1 cellular context compared by ENCODE assay signal in the genomic region with DNA sequence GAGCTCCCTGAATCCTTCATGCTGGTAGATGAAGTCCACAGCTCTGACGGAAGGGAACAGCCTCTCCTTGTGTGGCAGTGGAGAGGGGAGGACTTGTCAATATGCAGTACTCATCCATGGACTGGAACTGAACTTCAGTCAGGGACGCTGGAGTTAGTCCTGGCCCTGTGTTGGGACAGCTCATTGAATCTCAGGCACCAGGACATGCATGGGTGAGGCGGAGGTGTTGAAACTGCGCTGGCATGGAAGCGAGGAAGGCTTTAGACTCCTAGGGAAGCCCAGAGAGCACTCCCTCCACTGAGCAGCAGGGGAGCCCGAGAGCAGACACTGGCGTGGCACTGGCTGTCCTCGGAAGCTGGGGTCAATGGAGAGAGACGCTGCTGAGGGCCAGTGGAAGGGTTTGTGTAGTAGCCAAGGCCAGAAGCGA.
TF ChIP-seq lines count a peak whose summit lies in the region.

No MANE protein-coding gene starts in this region.

TF ChIP-seq in HepG2, 621 proteins besides CTCF, POLR2A, EP300 and RAD21 (continued from another document):
- TF ChIP-seq, protein P1, sequence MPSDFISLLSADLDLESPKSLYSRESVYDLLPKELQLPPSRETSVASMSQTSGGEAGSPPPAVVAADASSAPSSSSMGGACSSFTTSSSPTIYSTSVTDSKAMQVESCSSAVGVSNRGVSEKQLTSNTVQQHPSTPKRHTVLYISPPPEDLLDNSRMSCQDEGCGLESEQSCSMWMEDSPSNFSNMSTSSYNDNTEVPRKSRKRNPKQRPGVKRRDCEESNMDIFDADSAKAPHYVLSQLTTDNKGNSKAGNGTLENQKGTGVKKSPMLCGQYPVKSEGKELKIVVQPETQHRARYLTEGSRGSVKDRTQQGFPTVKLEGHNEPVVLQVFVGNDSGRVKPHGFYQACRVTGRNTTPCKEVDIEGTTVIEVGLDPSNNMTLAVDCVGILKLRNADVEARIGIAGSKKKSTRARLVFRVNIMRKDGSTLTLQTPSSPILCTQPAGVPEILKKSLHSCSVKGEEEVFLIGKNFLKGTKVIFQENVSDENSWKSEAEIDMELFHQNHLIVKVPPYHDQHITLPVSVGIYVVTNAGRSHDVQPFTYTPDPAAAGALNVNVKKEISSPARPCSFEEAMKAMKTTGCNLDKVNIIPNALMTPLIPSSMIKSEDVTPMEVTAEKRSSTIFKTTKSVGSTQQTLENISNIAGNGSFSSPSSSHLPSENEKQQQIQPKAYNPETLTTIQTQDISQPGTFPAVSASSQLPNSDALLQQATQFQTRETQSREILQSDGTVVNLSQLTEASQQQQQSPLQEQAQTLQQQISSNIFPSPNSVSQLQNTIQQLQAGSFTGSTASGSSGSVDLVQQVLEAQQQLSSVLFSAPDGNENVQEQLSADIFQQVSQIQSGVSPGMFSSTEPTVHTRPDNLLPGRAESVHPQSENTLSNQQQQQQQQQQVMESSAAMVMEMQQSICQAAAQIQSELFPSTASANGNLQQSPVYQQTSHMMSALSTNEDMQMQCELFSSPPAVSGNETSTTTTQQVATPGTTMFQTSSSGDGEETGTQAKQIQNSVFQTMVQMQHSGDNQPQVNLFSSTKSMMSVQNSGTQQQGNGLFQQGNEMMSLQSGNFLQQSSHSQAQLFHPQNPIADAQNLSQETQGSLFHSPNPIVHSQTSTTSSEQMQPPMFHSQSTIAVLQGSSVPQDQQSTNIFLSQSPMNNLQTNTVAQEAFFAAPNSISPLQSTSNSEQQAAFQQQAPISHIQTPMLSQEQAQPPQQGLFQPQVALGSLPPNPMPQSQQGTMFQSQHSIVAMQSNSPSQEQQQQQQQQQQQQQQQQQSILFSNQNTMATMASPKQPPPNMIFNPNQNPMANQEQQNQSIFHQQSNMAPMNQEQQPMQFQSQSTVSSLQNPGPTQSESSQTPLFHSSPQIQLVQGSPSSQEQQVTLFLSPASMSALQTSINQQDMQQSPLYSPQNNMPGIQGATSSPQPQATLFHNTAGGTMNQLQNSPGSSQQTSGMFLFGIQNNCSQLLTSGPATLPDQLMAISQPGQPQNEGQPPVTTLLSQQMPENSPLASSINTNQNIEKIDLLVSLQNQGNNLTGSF (CRISPR knock-in tag; IDR thresholded peaks at IDR 0.05) = no peak
- TF ChIP-seq ZNF790 (CRISPR knock-in tag; IDR thresholded peaks at IDR 0.05; ENCODE audit: borderline replicate concordance) = no peak
- TF ChIP-seq FOXA1 (IDR thresholded peaks at IDR 0.05) = no peak
- TF ChIP-seq FOXA1 (CRISPR knock-in tag; IDR thresholded peaks at IDR 0.05) = no peak
- TF ChIP-seq, protein P2, sequence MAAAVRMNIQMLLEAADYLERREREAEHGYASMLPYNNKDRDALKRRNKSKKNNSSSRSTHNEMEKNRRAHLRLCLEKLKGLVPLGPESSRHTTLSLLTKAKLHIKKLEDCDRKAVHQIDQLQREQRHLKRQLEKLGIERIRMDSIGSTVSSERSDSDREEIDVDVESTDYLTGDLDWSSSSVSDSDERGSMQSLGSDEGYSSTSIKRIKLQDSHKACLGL (CRISPR knock-in tag; IDR thresholded peaks at IDR 0.05) = no peak
- no peak for TF ChIP-seq ARNT (IDR thresholded peaks at IDR 0.05)
- TF ChIP-seq SPEN (CRISPR knock-in tag; IDR thresholded peaks at IDR 0.05; ENCODE audit: low read depth) = no peak
- TF ChIP-seq SRSF4 (IDR thresholded peaks at IDR 0.05; ENCODE audit: low read depth, low read length, poor library complexity, severe bottlenecking) = no peak
- TF ChIP-seq, protein P3, sequence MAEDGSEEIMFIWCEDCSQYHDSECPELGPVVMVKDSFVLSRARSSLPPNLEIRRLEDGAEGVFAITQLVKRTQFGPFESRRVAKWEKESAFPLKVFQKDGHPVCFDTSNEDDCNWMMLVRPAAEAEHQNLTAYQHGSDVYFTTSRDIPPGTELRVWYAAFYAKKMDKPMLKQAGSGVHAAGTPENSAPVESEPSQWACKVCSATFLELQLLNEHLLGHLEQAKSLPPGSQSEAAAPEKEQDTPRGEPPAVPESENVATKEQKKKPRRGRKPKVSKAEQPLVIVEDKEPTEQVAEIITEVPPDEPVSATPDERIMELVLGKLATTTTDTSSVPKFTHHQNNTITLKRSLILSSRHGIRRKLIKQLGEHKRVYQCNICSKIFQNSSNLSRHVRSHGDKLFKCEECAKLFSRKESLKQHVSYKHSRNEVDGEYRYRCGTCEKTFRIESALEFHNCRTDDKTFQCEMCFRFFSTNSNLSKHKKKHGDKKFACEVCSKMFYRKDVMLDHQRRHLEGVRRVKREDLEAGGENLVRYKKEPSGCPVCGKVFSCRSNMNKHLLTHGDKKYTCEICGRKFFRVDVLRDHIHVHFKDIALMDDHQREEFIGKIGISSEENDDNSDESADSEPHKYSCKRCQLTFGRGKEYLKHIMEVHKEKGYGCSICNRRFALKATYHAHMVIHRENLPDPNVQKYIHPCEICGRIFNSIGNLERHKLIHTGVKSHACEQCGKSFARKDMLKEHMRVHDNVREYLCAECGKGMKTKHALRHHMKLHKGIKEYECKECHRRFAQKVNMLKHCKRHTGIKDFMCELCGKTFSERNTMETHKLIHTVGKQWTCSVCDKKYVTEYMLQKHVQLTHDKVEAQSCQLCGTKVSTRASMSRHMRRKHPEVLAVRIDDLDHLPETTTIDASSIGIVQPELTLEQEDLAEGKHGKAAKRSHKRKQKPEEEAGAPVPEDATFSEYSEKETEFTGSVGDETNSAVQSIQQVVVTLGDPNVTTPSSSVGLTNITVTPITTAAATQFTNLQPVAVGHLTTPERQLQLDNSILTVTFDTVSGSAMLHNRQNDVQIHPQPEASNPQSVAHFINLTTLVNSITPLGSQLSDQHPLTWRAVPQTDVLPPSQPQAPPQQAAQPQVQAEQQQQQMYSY (CRISPR knock-in tag; IDR thresholded peaks at IDR 0.05) = no peak
- TF ChIP-seq KLF6 (CRISPR knock-in tag; IDR thresholded peaks at IDR 0.05) = no peak
- TF ChIP-seq ZNF282 (IDR thresholded peaks at IDR 0.05; ENCODE audit: partially characterized antibody) = no peak
- no peak for TF ChIP-seq ZBTB38 (CRISPR knock-in tag; IDR thresholded peaks at IDR 0.05)
